In the genomic region with DNA sequence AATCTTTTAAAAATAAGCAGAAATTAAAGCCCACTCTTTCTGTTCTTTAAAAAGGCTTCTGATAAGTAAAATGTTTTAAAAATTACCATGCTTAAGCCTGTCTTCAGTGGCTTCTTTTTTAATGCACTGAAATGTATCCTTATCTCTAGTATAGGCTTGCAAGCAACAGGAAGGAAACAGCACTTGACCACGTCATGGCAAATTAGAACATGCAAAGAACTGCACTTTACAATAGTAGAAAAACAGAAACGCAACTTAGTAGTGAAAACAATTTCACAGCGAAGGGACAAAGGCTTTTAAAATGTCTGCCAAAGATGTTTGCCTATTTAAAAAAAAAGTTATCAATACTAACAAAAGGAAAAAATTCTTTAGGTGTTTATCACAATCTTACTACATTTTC, we compare ENCODE assay signal across 8 cellular contexts. TPM values are rescaled to one million over a fixed set of nuclear protein-coding genes. Genes with fewer than 3 reads are reported as not detected.
DNase-seq lines count a peak whose midpoint lies in the region; ATAC-seq and TF ChIP-seq lines count a peak whose summit lies in the region.

No MANE protein-coding gene starts in this region.

- CTCF ChIA-PET in activated CD8-positive, alpha-beta memory T cell treated with anti-CD3 and anti-CD28 coated beads, Interleukin-2, amount 10 ng/mL, durations not matched to agents 7 days and 5 days (lab: Charles Lee) = interaction anchor here (1.0 to 1.6 kb wide), 2 partner anchors 20 to 38 kb away, joined by 3 read pairs; no protein-coding TSS in a partner anchor

- peaks cover 47% of the 10 kb centered on the region for H3K36me3 Mint-ChIP-seq in activated CD8-positive, alpha-beta memory T cell treated with anti-CD3 and anti-CD28 coated beads, Interleukin-2, amount 10 ng/mL, durations not matched to agents 7 days and 5 days
- H3K36me3 Mint-ChIP-seq in central memory CD8-positive, alpha-beta T cell (ENCODE audit: insufficient read depth) = peaks cover 25% of the 10 kb centered on the region

- H3K27ac Mint-ChIP-seq in activated CD8-positive, alpha-beta memory T cell treated with anti-CD3 and anti-CD28 coated beads, Interleukin-2, amount 10 ng/mL, durations not matched to agents 7 days and 5 days = peak overlapping the region; percentile 93
- peak overlapping the region; percentile 96 for H3K27ac Mint-ChIP-seq in central memory CD8-positive, alpha-beta T cell (ENCODE audit: low read depth)

- no peaks in the 10 kb centered on the region for H3K36me3 ChIP-seq in uterus

- H3K9me3 ChIP-seq in uterus = no peaks in the 10 kb centered on the region

- TF ChIP-seq CTCF in uterus (IDR thresholded peaks at IDR 0.05) = no peak

- intact Hi-C loops in uterus (cut with DNase I; ENCODE audit: low total_unique reads) = no loop called here

- peak; percentile 43 to 88 for TF ChIP-seq POLR2A in uterus (IDR thresholded peaks at IDR 0.05)

- no peaks in the 10 kb centered on the region for H3K4me1 ChIP-seq in uterus

- peak overlapping the region; percentile 58 to 91 for H3K27ac ChIP-seq in uterus

- no peaks in the 10 kb centered on the region for H3K27me3 ChIP-seq in uterus

- H3K4me3 Mint-ChIP-seq in activated CD8-positive, alpha-beta memory T cell treated with anti-CD3 and anti-CD28 coated beads, Interleukin-2, amount 10 ng/mL, durations not matched to agents 7 days and 5 days = peak overlapping the region; percentile 96
- peak overlapping the region; percentile 99 for H3K4me3 Mint-ChIP-seq in central memory CD8-positive, alpha-beta T cell

- peak; percentile 81 for DNase-seq in activated CD8-positive, alpha-beta memory T cell treated with anti-CD3 and anti-CD28 coated beads, Interleukin-2, amount 10 ng/mL, durations not matched to agents 7 days and 5 days
- no peak for DNase-seq in activated CD8-positive, alpha-beta memory T cell treated with anti-CD3 and anti-CD28 coated beads for 24 hours
- DNase-seq in SKM-1 (lab: John Stamatoyannopoulos, UW; ENCODE audit: unreplicated experiment) (peak; percentile 29), mucosa of gallbladder (ENCODE audit: low spot score) (peak; percentile 54), uterus (peak in 1 of 2 donors; percentile 43)
- peak in 1 of 2 donors; percentile 44 for DNase-seq in central memory CD8-positive, alpha-beta T cell (ENCODE audit: low spot score in 2 of 2)

- no peaks in the 10 kb centered on the region for H3K9me3 Mint-ChIP-seq in activated CD8-positive, alpha-beta memory T cell treated with anti-CD3 and anti-CD28 coated beads, Interleukin-2, amount 10 ng/mL, durations not matched to agents 7 days and 5 days (ENCODE audit: low read depth)
- H3K9me3 Mint-ChIP-seq in central memory CD8-positive, alpha-beta T cell = no peaks in the 10 kb centered on the region

- peak; percentile 64 for ATAC-seq in activated CD8-positive, alpha-beta memory T cell treated with anti-CD3 and anti-CD28 coated beads, Interleukin-2, amount 10 ng/mL, durations not matched to agents 7 days and 5 days
- peak; percentile 51 for ATAC-seq in HG03045 (IDR thresholded peaks at IDR 0.05; ENCODE audit: unreplicated experiment)
- ATAC-seq in central memory CD8-positive, alpha-beta T cell (replicated peaks; ENCODE audit: extremely low read depth, poor library complexity, severe bottlenecking) = peak; percentile 71
- ATAC-seq in HG03135 (IDR thresholded peaks at IDR 0.05; ENCODE audit: unreplicated experiment) = no peak

- H3K4me1 Mint-ChIP-seq in activated CD8-positive, alpha-beta memory T cell treated with anti-CD3 and anti-CD28 coated beads, Interleukin-2, amount 10 ng/mL, durations not matched to agents 7 days and 5 days = peaks cover 51% of the 10 kb centered on the region
- H3K4me1 Mint-ChIP-seq in central memory CD8-positive, alpha-beta T cell = peaks cover 71% of the 10 kb centered on the region

- no peaks in the 10 kb centered on the region for H3K27me3 Mint-ChIP-seq in activated CD8-positive, alpha-beta memory T cell treated with anti-CD3 and anti-CD28 coated beads, Interleukin-2, amount 10 ng/mL, durations not matched to agents 7 days and 5 days
- no peaks in the 10 kb centered on the region for H3K27me3 Mint-ChIP-seq in central memory CD8-positive, alpha-beta T cell

- H3K4me3 ChIP-seq in uterus = peak overlapping the region in 1 of 2 donors; percentile 11

RNA-seq across cellular contexts. Expression of gene ELF1, which starts 36.3 kb away (rescaled TPM):
- total RNA-seq in activated CD8-positive, alpha-beta memory T cell treated with anti-CD3 and anti-CD28 coated beads, Interleukin-2, amount 10 ng/mL, durations not matched to agents 7 days and 5 days = 100 to 1,000 TPM; 120 to 143 TPM
- 121 TPM for total RNA-seq in mucosa of gallbladder
- 10 to 100 TPM; 61.5 to 96.1 (median 74.1) TPM for total RNA-seq in uterus
